20 cellular contexts compared by ENCODE assay signal in genomic region chr15:39180494-39180930, GRCh38.
A peak's percentile ranks its signal among the peaks of the same experiment; 100 is the strongest.
DNase-seq lines count a peak whose midpoint lies in the region; ATAC-seq, FAIRE-seq and TF ChIP-seq lines count a peak whose summit lies in the region.
"Had no signal": no experiment of that assay in that cellular context is flagged by ENCODE, and none has a peak within 500 bp of the region (broad histone marks: within the 10 kb centered on the region; RNA-seq: fewer than 3 reads in every experiment).

No MANE protein-coding gene starts in this region.

- peaks cover 27% of the 10 kb centered on the region for H3K4me1 Mint-ChIP-seq in Caco-2 (ENCODE audit: low read depth, unreplicated experiment)
- H3K4me1 Mint-ChIP-seq: activated B cell treated with CpG ODN at 0.5 μM for 24 hours; stimulated activated effector memory CD8-positive, alpha-beta T cell treated with anti-CD3 and anti-CD28 coated beads, Interleukin-12 subunit alpha, Interleukin-12 subunit beta, amount 100 ng/mL, for 72 hours had no signal

- H3K4me1 ChIP-seq in SJSA1 (replicated peaks) (peaks cover 43% of the 10 kb centered on the region), fibroblast of lung (ENCODE audit: control insufficient read depth, extremely low read depth, insufficient read depth, low read length) (peaks cover 17% of the 10 kb centered on the region), pancreas (peaks cover 12 to 24% (median 17%) of the 10 kb centered on the region in 3 donors), Caco-2 (peaks cover 11% of the 10 kb centered on the region)
- H3K4me1 ChIP-seq: ascending aorta had no signal

- peak; percentile 64 for FAIRE-seq in pancreas (lab: Jason Lieb, UNC)
- FAIRE-seq: colon had no signal

- H3K27ac Mint-ChIP-seq in Caco-2 (ENCODE audit: unreplicated experiment) = no peak overlapping the region
- H3K27ac Mint-ChIP-seq: activated B cell treated with CpG ODN at 0.5 μM for 24 hours; activated CD8-positive, alpha-beta T cell treated with anti-CD3 and anti-CD28 coated beads, Interleukin-2, amount 10 ng/mL, durations not matched to agents 7 days and 5 days; activated naive CD4-positive, alpha-beta T cell treated with anti-CD3 and anti-CD28 coated beads for 36 hours; activated T-cell treated with anti-CD3 and anti-CD28 coated beads, Interleukin-2, amount 50 U/mL, for 24 hours; stimulated activated effector memory CD8-positive, alpha-beta T cell treated with anti-CD3 and anti-CD28 coated beads, Interleukin-12 subunit alpha, Interleukin-12 subunit beta, amount 100 ng/mL, for 72 hours had no signal

- ATAC-seq in pancreas = peak in 1 of 4 donors; percentile 12
- no peak for ATAC-seq in GM19035 (IDR thresholded peaks at IDR 0.05; ENCODE audit: unreplicated experiment)
- ATAC-seq in GM18517 (IDR thresholded peaks at IDR 0.05; ENCODE audit: unreplicated experiment) = no peak
- no peak for ATAC-seq in GM21447 (IDR thresholded peaks at IDR 0.05; ENCODE audit: unreplicated experiment)
- ATAC-seq: activated CD8-positive, alpha-beta T cell treated with anti-CD3 and anti-CD28 coated beads, Interleukin-2, amount 10 ng/mL, durations not matched to agents 7 days and 5 days; gastroesophageal sphincter; stimulated activated effector memory CD8-positive, alpha-beta T cell treated with anti-CD3 and anti-CD28 coated beads, Interleukin-12 subunit alpha, Interleukin-12 subunit beta, amount 100 ng/mL, for 72 hours had no signal

- CTCF ChIA-PET in Caco-2 (lab: Charles Lee) = interaction anchor here (0.9 kb wide), 1 partner anchor 26 kb away, joined by 3 read pairs; no protein-coding TSS in a partner anchor

- H3K27me3 ChIP-seq in SJSA1 (replicated peaks) (no peaks in the 10 kb centered on the region), fibroblast of lung (ENCODE audit: control insufficient read depth, insufficient read depth, low read length) (no peaks in the 10 kb centered on the region), pancreas (no peaks in the 10 kb centered on the region), Caco-2 (replicated peaks; ENCODE audit: control insufficient read depth, insufficient read depth, low read length) (no peaks in the 10 kb centered on the region)
- H3K27me3 ChIP-seq: ascending aorta, gastroesophageal sphincter had no signal

- no peak overlapping the region for H3K4me3 ChIP-seq in SJSA1
- H3K4me3 ChIP-seq in fibroblast of lung (replicated peaks in 1 of 4; ENCODE audit: control extremely low read depth in 1 of 4, insufficient read depth in 1 of 4, low read depth in 3 of 4, low read length in 4 of 4) = no peak overlapping the region
- H3K4me3 ChIP-seq in pancreas = no peak overlapping the region
- no peak overlapping the region for H3K4me3 ChIP-seq in Caco-2 (ENCODE audit: low read depth, low read length)
- H3K4me3 ChIP-seq: ascending aorta, gastroesophageal sphincter had no signal

- H3K36me3 ChIP-seq in SJSA1 (no peaks in the 10 kb centered on the region), fibroblast of lung (ENCODE audit: control insufficient read depth, insufficient read depth, low read length) (no peaks in the 10 kb centered on the region), pancreas (no peaks in the 10 kb centered on the region), Caco-2 (ENCODE audit: control insufficient read depth, insufficient read depth, low read length) (no peaks in the 10 kb centered on the region)
- H3K36me3 ChIP-seq: ascending aorta, gastroesophageal sphincter had no signal

- H3K9me3 ChIP-seq in SJSA1 (replicated peaks) (no peaks in the 10 kb centered on the region), fibroblast of lung (ENCODE audit: control insufficient read depth, insufficient read depth, low read depth, low read length) (no peaks in the 10 kb centered on the region), pancreas (no peaks in the 10 kb centered on the region), Caco-2 (no peaks in the 10 kb centered on the region)
- H3K9me3 ChIP-seq: ascending aorta, gastroesophageal sphincter had no signal

- H3K4me3 Mint-ChIP-seq in Caco-2 (ENCODE audit: unreplicated experiment) = no peak overlapping the region
- H3K4me3 Mint-ChIP-seq: activated B cell treated with CpG ODN at 0.5 μM for 24 hours; activated CD8-positive, alpha-beta T cell treated with anti-CD3 and anti-CD28 coated beads, Interleukin-2, amount 10 ng/mL, durations not matched to agents 7 days and 5 days; activated naive CD4-positive, alpha-beta T cell treated with anti-CD3 and anti-CD28 coated beads for 36 hours; activated T-cell treated with anti-CD3 and anti-CD28 coated beads, Interleukin-2, amount 50 U/mL, for 24 hours; H9; stimulated activated effector memory CD8-positive, alpha-beta T cell treated with anti-CD3 and anti-CD28 coated beads, Interleukin-12 subunit alpha, Interleukin-12 subunit beta, amount 100 ng/mL, for 72 hours had no signal

- no peaks in the 10 kb centered on the region for H3K36me3 Mint-ChIP-seq in Caco-2 (ENCODE audit: insufficient read depth, unreplicated experiment)
- H3K36me3 Mint-ChIP-seq: stimulated activated effector memory CD8-positive, alpha-beta T cell treated with anti-CD3 and anti-CD28 coated beads, Interleukin-12 subunit alpha, Interleukin-12 subunit beta, amount 100 ng/mL, for 72 hours had no signal

- intact Hi-C loops in pancreas (cut with DNase I) = no loop called here
- intact Hi-C loops in Caco-2 (cut with micrococcal nuclease; ENCODE audit: unreplicated experiment) = no loop called here

- H3K9me3 Mint-ChIP-seq in Caco-2 (ENCODE audit: unreplicated experiment) = no peaks in the 10 kb centered on the region
- H3K9me3 Mint-ChIP-seq: activated B cell treated with CpG ODN at 0.5 μM for 24 hours; activated naive CD4-positive, alpha-beta T cell treated with anti-CD3 and anti-CD28 coated beads for 36 hours; activated T-cell treated with anti-CD3 and anti-CD28 coated beads, Interleukin-2, amount 50 U/mL, for 24 hours; H9; stimulated activated effector memory CD8-positive, alpha-beta T cell treated with anti-CD3 and anti-CD28 coated beads, Interleukin-12 subunit alpha, Interleukin-12 subunit beta, amount 100 ng/mL, for 72 hours had no signal

- BruUV-seq in Caco-2 (replicated peaks; lab: Mats Ljungman, UMichigan) = no TSS peak

- H4K20me1 ChIP-seq in fibroblast of lung (ENCODE audit: control insufficient read depth, extremely low read depth, insufficient read depth, low read length) = no peaks in the 10 kb centered on the region

- H3K27ac ChIP-seq in SJSA1 (peak overlapping the region; percentile 41), fibroblast of lung (ENCODE audit: insufficient read depth, low read length) (peak overlapping the region; percentile 55), pancreas (peak overlapping the region in 1 of 4 donors; percentile 21)
- H3K27ac ChIP-seq: ascending aorta, gastroesophageal sphincter had no signal

- TF ChIP-seq CTCF in fibroblast of lung (conservative IDR thresholded peaks at IDR 0.05 in 1 of 2, IDR thresholded peaks at IDR 0.05 in 1 of 2; ENCODE audit: low read depth in 1 of 2, low read length in 2 of 2) (no peak), pancreas (IDR thresholded peaks at IDR 0.05) (no peak), Caco-2 (IDR thresholded peaks at IDR 0.05; ENCODE audit: insufficient read depth in 1 of 2, low read depth in 1 of 2, low read length in 1 of 2, severe bottlenecking in 1 of 2, unreplicated experiment in 1 of 2) (no peak)

- no peaks in the 10 kb centered on the region for H3K79me2 ChIP-seq in fibroblast of lung (ENCODE audit: control insufficient read depth, insufficient read depth, low read length)

- H3K27me3 Mint-ChIP-seq in Caco-2 (ENCODE audit: insufficient read depth, unreplicated experiment) = no peaks in the 10 kb centered on the region

- POLR2A ChIA-PET in Caco-2 (lab: Charles Lee) = no interaction called here

- no peak overlapping the region for H3K9ac ChIP-seq in fibroblast of lung (ENCODE audit: insufficient read depth, low read length)

- H2AFZ ChIP-seq in fibroblast of lung (ENCODE audit: low read length) = no peak overlapping the region

- no peak overlapping the region for H3K4me2 ChIP-seq in fibroblast of lung (ENCODE audit: extremely low read depth, insufficient read depth, low read length)

- peak; percentile 93 for DNase-seq in EH (ENCODE audit: low read depth)
- no peak for DNase-seq in SJSA1 (ENCODE audit: low read depth in 1 of 2, low spot score in 2 of 2)
- peak; percentile 47 to 92 for DNase-seq in fibroblast of lung (ENCODE audit: low read depth in 2 of 2)
- DNase-seq in pancreas = no peak
- DNase-seq in Caco-2 = no peak
- DNase-seq: activated B cell treated with CpG ODN at 0.5 μM for 24 hours; activated CD8-positive, alpha-beta T cell treated with anti-CD3 and anti-CD28 coated beads, Interleukin-2, amount 10 ng/mL, durations not matched to agents 7 days and 5 days; activated naive CD4-positive, alpha-beta T cell treated with anti-CD3 and anti-CD28 coated beads for 36 hours; activated T-cell treated with anti-CD3 and anti-CD28 coated beads, Interleukin-2, amount 50 U/mL, for 24 hours; H9; NCI-H1436 treated with DMSO at 0.1 percent for 48 hours; NCI-H2171; NCI-H69 had no signal

Comparison
In these comparisons a context has a peak if more than half of its experiments do, and no peak if none do; other contexts are left out.
1. DNase-seq: peak in EH (single experiment) and fibroblast of lung (2 of 2); none in SJSA1 (0 of 2), pancreas (0 of 6) and Caco-2 (0 of 2).